In genomic region chr2:182165196-182165595, GRCh38 we compare ENCODE assay signal across 22 cellular contexts.
"Had no signal": no experiment of that assay in that cellular context is flagged by ENCODE, and none has a peak within 500 bp of the region (broad histone marks: within the 10 kb centered on the region; RNA-seq: fewer than 3 reads in every experiment).

No MANE protein-coding gene starts in this region.

- H3K36me3 ChIP-seq: cardiac muscle cell, gastroesophageal sphincter, heart left ventricle, left ventricle myocardium inferior, neural progenitor cell, prostate gland, right atrium auricular region, suprapubic skin had no signal

- H3K9ac ChIP-seq: neural progenitor cell had no signal

- H3K4me1 ChIP-seq: gastroesophageal sphincter, heart left ventricle, left ventricle myocardium inferior, prostate gland, right atrium auricular region, suprapubic skin had no signal

- DNase-seq: activated CD4-positive, alpha-beta T cell treated with anti-CD3 and anti-CD28 coated beads, Interleukin-2, amount 10 ng/mL, durations not matched to agents 24 days and 14 days; activated CD4-positive, CD25-positive, alpha-beta regulatory T cell; activated CD8-positive, alpha-beta T cell treated with anti-CD3 and anti-CD28 coated beads, Interleukin-2, amount 10 ng/mL, durations not matched to agents 7 days and 5 days; activated effector memory CD4-positive, alpha-beta T cell treated with Interleukin-2 at 50 U/mL for 16 hours; activated naive CD4-positive, alpha-beta T cell treated with anti-CD3 and anti-CD28 coated beads, Interleukin-2, amount 10 ng/mL, durations not matched to agents 7 days and 5 days; activated T-cell treated with anti-CD3 and anti-CD28 coated beads, Interleukin-2, amount 50 U/mL, for 4 hours; effector memory CD4-positive, alpha-beta T cell; heart left ventricle; immature natural killer cell; kidney glomerular epithelial cell; left ventricle myocardium inferior; naive thymus-derived CD4-positive, alpha-beta T cell; stimulated activated naive CD8-positive, alpha-beta T cell treated with anti-CD3 and anti-CD28 coated beads, Interleukin-15, Interleukin-2, amounts not matched to agents 100 U/mL and 50 U/mL, for 24 hours; T-cell had no signal

- H3K4me2 ChIP-seq: neural progenitor cell had no signal

- H3K9me3 ChIP-seq: gastroesophageal sphincter, heart left ventricle, left ventricle myocardium inferior, prostate gland, right atrium auricular region, suprapubic skin had no signal

- H3K4me3 ChIP-seq: cardiac muscle cell, gastroesophageal sphincter, heart left ventricle, left ventricle myocardium inferior, neural progenitor cell, prostate gland, right atrium auricular region, suprapubic skin had no signal

- H2AFZ ChIP-seq: neural progenitor cell had no signal

- H3K27me3 ChIP-seq: cardiac muscle cell, gastroesophageal sphincter, heart left ventricle, neural progenitor cell, right atrium auricular region, suprapubic skin had no signal

- H3K27ac ChIP-seq: cardiac muscle cell, gastroesophageal sphincter, heart left ventricle, left ventricle myocardium inferior, neural progenitor cell, prostate gland, right atrium auricular region, suprapubic skin had no signal

- FAIRE-seq: astrocyte, endothelial cell of umbilical vein had no signal
